In genomic region chr9:37408933-37409710, GRCh38 we compare ENCODE assay signal across 9 cellular contexts. TPM values are rescaled to one million over a fixed set of nuclear protein-coding genes. Genes with fewer than 3 reads are reported as not detected.
DNase-seq lines count a peak whose midpoint lies in the region; ATAC-seq and TF ChIP-seq lines count a peak whose summit lies in the region.
"Had no signal": no experiment of that assay in that cellular context is flagged by ENCODE, and none has a peak within 500 bp of the region (broad histone marks: within the 10 kb centered on the region; RNA-seq: fewer than 3 reads in every experiment).

No MANE protein-coding gene starts in this region.

- H3K4me1 Mint-ChIP-seq in activated T-helper 1 cell treated with anti-CD3 and anti-CD28 coated beads, Interleukin-12 subunit alpha, Interleukin-12 subunit beta, Interleukin-2, Interleukin-4 antibody, amounts not matched to agents 30 ng/mL and 10 ng/mL and 1 ng/mL, durations not matched to agents 14 hours and 24 hours and 36 hours (ENCODE audit: low read depth) = peaks cover 5% of the 10 kb centered on the region

- TF ChIP-seq CTCF in GM20000 (IDR thresholded peaks at IDR 0.05; ENCODE audit: extremely low read depth, missing control alignments) (no peak), dorsolateral prefrontal cortex (IDR thresholded peaks at IDR 0.05 in 54 of 56, conservative IDR thresholded peaks at IDR 0.05 in 2 of 56; ENCODE audit: low read depth in 1 of 56, partially characterized antibody in 56 of 56) (no peak)

- H4K20me1 ChIP-seq in BLaER1 treated with 17β-estradiol and CSF1 and Interleukin-3, amounts not matched to agents 10 nM and 100 nM = no peaks in the 10 kb centered on the region

- DNase-seq in GM20000 (ENCODE audit: low spot score) = peak; percentile 76
- peak; percentile 50 for DNase-seq in activated T-helper 1 cell treated with anti-CD3 and anti-CD28 coated beads, Interleukin-12 subunit alpha, Interleukin-12 subunit beta, Interleukin-2, Interleukin-4 antibody, amounts not matched to agents 30 ng/mL and 10 ng/mL and 1 ng/mL, durations not matched to agents 14 hours and 24 hours and 36 hours (ENCODE audit: low spot score)
- peak; percentile 13 to 34 for DNase-seq in stimulated activated CD8-positive, alpha-beta memory T cell treated with anti-CD3 and anti-CD28 coated beads, Interleukin-2, amount 100 ng/mL, for 1 hour (ENCODE audit: low read depth in 2 of 2)
- DNase-seq in AG08396 (ENCODE audit: low spot score) = no peak
- no peak for DNase-seq in dorsolateral prefrontal cortex
- no peak for DNase-seq in HEK293T (ENCODE audit: extremely low spot score)

- POLR2A ChIA-PET in HEK293T (lab: Yijun Ruan, JAX) = interaction anchor here (1.2 kb wide), 1 partner anchor 13 kb away, joined by 3 read pairs; the partner anchor contains the start of gene GRHPR

- no peaks in the 10 kb centered on the region for H3K9me3 Mint-ChIP-seq in activated T-helper 1 cell treated with anti-CD3 and anti-CD28 coated beads, Interleukin-12 subunit alpha, Interleukin-12 subunit beta, Interleukin-2, Interleukin-4 antibody, amounts not matched to agents 30 ng/mL and 10 ng/mL and 1 ng/mL, durations not matched to agents 14 hours and 24 hours and 36 hours

- peaks cover 31 to 84% (median 70%) of the 10 kb centered on the region in 10 experiments for H3K4me1 ChIP-seq in BLaER1 treated with 17β-estradiol and CSF1 and Interleukin-3, amounts not matched to agents 10 nM and 100 nM
- H3K4me1 ChIP-seq: parathyroid adenoma had no signal

- peak overlapping the region; percentile 16 to 93 (median 79); a peak in 21 of 22 replicates for H3K4me2 ChIP-seq in BLaER1 treated with 17β-estradiol and CSF1 and Interleukin-3, amounts not matched to agents 10 nM and 100 nM

- CTCF ChIA-PET in HEK293T (lab: Yijun Ruan, JAX) = no interaction called here

- H3K36me3 ChIP-seq in BLaER1 treated with 17β-estradiol and CSF1 and Interleukin-3, amounts not matched to agents 10 nM and 100 nM = no peaks in the 10 kb centered on the region

- no peak overlapping the region for H3K27ac Mint-ChIP-seq in activated T-helper 1 cell treated with anti-CD3 and anti-CD28 coated beads, Interleukin-12 subunit alpha, Interleukin-12 subunit beta, Interleukin-2, Interleukin-4 antibody, amounts not matched to agents 30 ng/mL and 10 ng/mL and 1 ng/mL, durations not matched to agents 14 hours and 24 hours and 36 hours

- peak overlapping the region in 4 of 11 experiments; percentile 54 to 69 (median 66); a peak in 7 of 22 replicates for H3K9ac ChIP-seq in BLaER1 treated with 17β-estradiol and CSF1 and Interleukin-3, amounts not matched to agents 10 nM and 100 nM
- H3K9ac ChIP-seq: parathyroid adenoma had no signal

- H3K27me3 Mint-ChIP-seq in activated T-helper 1 cell treated with anti-CD3 and anti-CD28 coated beads, Interleukin-12 subunit alpha, Interleukin-12 subunit beta, Interleukin-2, Interleukin-4 antibody, amounts not matched to agents 30 ng/mL and 10 ng/mL and 1 ng/mL, durations not matched to agents 14 hours and 24 hours and 36 hours (ENCODE audit: insufficient read depth) = peaks cover 6% of the 10 kb centered on the region

- peak overlapping the region in 6 of 11 experiments; percentile 38 to 79 (median 74); a peak in 11 of 22 replicates for H3K27ac ChIP-seq in BLaER1 treated with 17β-estradiol and CSF1 and Interleukin-3, amounts not matched to agents 10 nM and 100 nM
- no peak overlapping the region for H3K27ac ChIP-seq in dorsolateral prefrontal cortex
- H3K27ac ChIP-seq: parathyroid adenoma had no signal

- peaks cover 0 to 5% (median 0%) of the 10 kb centered on the region in 11 experiments; a peak in 1 of 22 replicates for H3K27me3 ChIP-seq in BLaER1 treated with 17β-estradiol and CSF1 and Interleukin-3, amounts not matched to agents 10 nM and 100 nM
- H3K27me3 ChIP-seq in dorsolateral prefrontal cortex = no peaks in the 10 kb centered on the region

- peak; percentile 80 for ATAC-seq in HG03571 (IDR thresholded peaks at IDR 0.05; ENCODE audit: unreplicated experiment)

- intact Hi-C loops in activated T-helper 1 cell treated with anti-CD3 and anti-CD28 coated beads, Interleukin-12 subunit alpha, Interleukin-12 subunit beta, Interleukin-2, Interleukin-4 antibody, amounts not matched to agents 30 ng/mL and 10 ng/mL and 1 ng/mL, durations not matched to agents 14 hours and 24 hours and 36 hours (cut with micrococcal nuclease) = no loop called here
- intact Hi-C loops in dorsolateral prefrontal cortex (cut with DNase I) = loop anchor here in 1 of 2 donors (10.0 kb wide), 2 partner anchors 54 to 784 kb away; no protein-coding TSS in a partner anchor

- no peak overlapping the region; a peak in 1 of 20 replicates for H3K4me3 ChIP-seq in BLaER1 treated with 17β-estradiol and CSF1 and Interleukin-3, amounts not matched to agents 10 nM and 100 nM
- no peak overlapping the region for H3K4me3 ChIP-seq in dorsolateral prefrontal cortex

- no peak overlapping the region for H3K4me3 Mint-ChIP-seq in activated T-helper 1 cell treated with anti-CD3 and anti-CD28 coated beads, Interleukin-12 subunit alpha, Interleukin-12 subunit beta, Interleukin-2, Interleukin-4 antibody, amounts not matched to agents 30 ng/mL and 10 ng/mL and 1 ng/mL, durations not matched to agents 14 hours and 24 hours and 36 hours

- no peaks in the 10 kb centered on the region; a peak in 1 of 22 replicates for H3K9me3 ChIP-seq in BLaER1 treated with 17β-estradiol and CSF1 and Interleukin-3, amounts not matched to agents 10 nM and 100 nM (replicated peaks in 1 of 11)

- H3K36me3 Mint-ChIP-seq in activated T-helper 1 cell treated with anti-CD3 and anti-CD28 coated beads, Interleukin-12 subunit alpha, Interleukin-12 subunit beta, Interleukin-2, Interleukin-4 antibody, amounts not matched to agents 30 ng/mL and 10 ng/mL and 1 ng/mL, durations not matched to agents 14 hours and 24 hours and 36 hours (ENCODE audit: low read depth) = no peaks in the 10 kb centered on the region

TF ChIP-seq in HEK293T, 16 proteins besides CTCF, POLR2A, EP300 and RAD21:
- no peak for TF ChIP-seq ELF4 (IDR thresholded peaks at IDR 0.05)
- TF ChIP-seq ZNF384 (IDR thresholded peaks at IDR 0.05) = no peak
- no peak for TF ChIP-seq SUZ12 (IDR thresholded peaks at IDR 0.05)
- TF ChIP-seq L3MBTL2 (conservative IDR thresholded peaks at IDR 0.05) = no peak
- TF ChIP-seq FOXK2 (IDR thresholded peaks at IDR 0.05) = no peak
- no peak for TF ChIP-seq SP1 (IDR thresholded peaks at IDR 0.05)
- TF ChIP-seq FOXA1 (IDR thresholded peaks at IDR 0.05) = no peak
- no peak for TF ChIP-seq TARDBP (IDR thresholded peaks at IDR 0.05)
- TF ChIP-seq CTBP1 (IDR thresholded peaks at IDR 0.05; ENCODE audit: borderline replicate concordance) = no peak
- TF ChIP-seq LEF1 (IDR thresholded peaks at IDR 0.05; ENCODE audit: borderline replicate concordance) = no peak
- TF ChIP-seq BHLHE40 (IDR thresholded peaks at IDR 0.05; ENCODE audit: borderline replicate concordance) = no peak
- TF ChIP-seq ARNT (IDR thresholded peaks at IDR 0.05) = no peak
- TF ChIP-seq FOXM1 (IDR thresholded peaks at IDR 0.05; ENCODE audit: borderline replicate concordance) = no peak
- TF ChIP-seq NFRKB (IDR thresholded peaks at IDR 0.05) = no peak
- TF ChIP-seq, protein P1, sequence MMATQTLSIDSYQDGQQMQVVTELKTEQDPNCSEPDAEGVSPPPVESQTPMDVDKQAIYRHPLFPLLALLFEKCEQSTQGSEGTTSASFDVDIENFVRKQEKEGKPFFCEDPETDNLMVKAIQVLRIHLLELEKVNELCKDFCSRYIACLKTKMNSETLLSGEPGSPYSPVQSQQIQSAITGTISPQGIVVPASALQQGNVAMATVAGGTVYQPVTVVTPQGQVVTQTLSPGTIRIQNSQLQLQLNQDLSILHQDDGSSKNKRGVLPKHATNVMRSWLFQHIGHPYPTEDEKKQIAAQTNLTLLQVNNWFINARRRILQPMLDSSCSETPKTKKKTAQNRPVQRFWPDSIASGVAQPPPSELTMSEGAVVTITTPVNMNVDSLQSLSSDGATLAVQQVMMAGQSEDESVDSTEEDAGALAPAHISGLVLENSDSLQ (IDR thresholded peaks at IDR 0.05) = no peak
TF ChIP-seq in HEK293T: peak in this region for 0.

RNA-seq across cellular contexts. Expression of gene GRHPR, which starts 13.4 kb away (rescaled TPM):
- 74.8 and 75.7 TPM in 2 replicates for total RNA-seq in activated T-helper 1 cell treated with anti-CD3 and anti-CD28 coated beads, Interleukin-12 subunit alpha, Interleukin-12 subunit beta, Interleukin-2, Interleukin-4 antibody, amounts not matched to agents 30 ng/mL and 10 ng/mL and 1 ng/mL, durations not matched to agents 14 hours and 24 hours and 36 hours
- total RNA-seq in dorsolateral prefrontal cortex = 100 to 1,000 TPM in 67 of 120 experiments, 10 to 100 TPM in 53; 73.4 to 172 (median 102) TPM

RNA-seq across cellular contexts. Expression of gene ZBTB5, which starts 56.1 kb away (rescaled TPM):
- total RNA-seq in activated T-helper 1 cell treated with anti-CD3 and anti-CD28 coated beads, Interleukin-12 subunit alpha, Interleukin-12 subunit beta, Interleukin-2, Interleukin-4 antibody, amounts not matched to agents 30 ng/mL and 10 ng/mL and 1 ng/mL, durations not matched to agents 14 hours and 24 hours and 36 hours = 9.6 and 11.2 TPM in 2 replicates
- 10 to 100 TPM in 57 of 120 experiments, 1 to 10 TPM in 63; 6.8 to 16.0 (median 10.0) TPM for total RNA-seq in dorsolateral prefrontal cortex

Comparison
In these comparisons a context has a peak if more than half of its experiments do, and no peak if none do; other contexts are left out.
1. H3K27ac ChIP-seq: peak in BLaER1 treated with 17β-estradiol and CSF1 and Interleukin-3, amounts not matched to agents 10 nM and 100 nM (6 of 11); none in dorsolateral prefrontal cortex (0 of 59).
2. DNase-seq: peak in GM20000 (single experiment), activated T-helper 1 cell treated with anti-CD3 and anti-CD28 coated beads, Interleukin-12 subunit alpha, Interleukin-12 subunit beta, Interleukin-2, Interleukin-4 antibody, amounts not matched to agents 30 ng/mL and 10 ng/mL and 1 ng/mL, durations not matched to agents 14 hours and 24 hours and 36 hours (single experiment) and stimulated activated CD8-positive, alpha-beta memory T cell treated with anti-CD3 and anti-CD28 coated beads, Interleukin-2, amount 100 ng/mL, for 1 hour (2 of 2); none in AG08396 (single experiment), dorsolateral prefrontal cortex (0 of 10) and HEK293T (single experiment).